In genomic region chr4:73862357-73862756, GRCh38 we compare ENCODE assay signal across 19 cellular contexts. TPM values are rescaled to one million over a fixed set of nuclear protein-coding genes. Genes with fewer than 3 reads are reported as not detected.
DNase-seq lines count a peak whose midpoint lies in the region; ATAC-seq, FAIRE-seq and TF ChIP-seq lines count a peak whose summit lies in the region.
"Had no signal": no experiment of that assay in that cellular context is flagged by ENCODE, and none has a peak within 500 bp of the region (broad histone marks: within the 10 kb centered on the region; RNA-seq: fewer than 3 reads in every experiment).

No MANE protein-coding gene starts in this region.

- no peak for TF ChIP-seq RAD21 in IMR-90 (IDR thresholded peaks at IDR 0.05; ENCODE audit: low read length)

- H3K4me3 Mint-ChIP-seq in CD8-positive, alpha-beta T cell = no peak overlapping the region
- H3K4me3 Mint-ChIP-seq: CD4-positive, alpha-beta T cell had no signal

- no peak for TF ChIP-seq POLR2A in IMR-90 (IDR thresholded peaks at IDR 0.05; ENCODE audit: low read depth, low read length)

- no peak overlapping the region for H3K56ac ChIP-seq in IMR-90 (ENCODE audit: extremely low read depth, insufficient read depth, low read length)

- no peak overlapping the region for H2BK20ac ChIP-seq in IMR-90 (ENCODE audit: low read depth, low read length)

- H3K4me3 ChIP-seq in IMR-90 (ENCODE audit: insufficient read depth, low read depth, low read length) = no peak overlapping the region
- no peak overlapping the region for H3K4me3 ChIP-seq in mammary epithelial cell (replicated peaks in 1 of 3; ENCODE audit: insufficient read depth in 1 of 3, low read depth in 2 of 3, low read length in 3 of 3)
- H3K4me3 ChIP-seq in fibroblast of the aortic adventitia (ENCODE audit: low read depth, low read length) = no peak overlapping the region
- H3K4me3 ChIP-seq in CD8-positive, alpha-beta T cell (ENCODE audit: low read depth, low read length) = no peak overlapping the region
- H3K4me3 ChIP-seq: A549, GM12878 had no signal

- H3K27me3 ChIP-seq in IMR-90 (ENCODE audit: control insufficient read depth, insufficient read depth, low read length) = peaks cover 20% of the 10 kb centered on the region
- no peaks in the 10 kb centered on the region for H3K27me3 ChIP-seq in mammary epithelial cell (ENCODE audit: insufficient read depth, low read length)
- H3K27me3 ChIP-seq in CD8-positive, alpha-beta T cell (ENCODE audit: insufficient read depth, low read length) = no peaks in the 10 kb centered on the region

- ATAC-seq in IMR-90 (ENCODE audit: low read depth) = peak; percentile 62
- no peak for ATAC-seq in CD8-positive, alpha-beta T cell
- ATAC-seq: A549, GM12878 had no signal

- no peak overlapping the region for H3K9ac ChIP-seq in IMR-90 (ENCODE audit: low read depth, low read length)
- H3K9ac ChIP-seq in mammary epithelial cell (ENCODE audit: insufficient read depth, low read length) = no peak overlapping the region

- BruUV-seq in IMR-90 (replicated peaks; lab: Mats Ljungman, UMichigan) (no TSS peak), mammary epithelial cell (replicated peaks; lab: Mats Ljungman, UMichigan) (no TSS peak)

- H3K4me1 Mint-ChIP-seq in CD8-positive, alpha-beta T cell (ENCODE audit: low read depth) = no peaks in the 10 kb centered on the region

- in situ Hi-C loops in IMR-90 (cut with MboI; ENCODE audit: low sequenced_read_pairs) (no loop called here), mammary epithelial cell (cut with MboI; ENCODE audit: low sequenced_read_pairs in 2 of 2) (loop anchor here in 1 of 2 donors (10.0 to 25.0 kb wide), 2 partner anchors 125 to 198 kb away; partner anchors contain the start of gene CXCL8)

- H4K8ac ChIP-seq in IMR-90 (ENCODE audit: low read depth in 2 of 2, low read length in 2 of 2) = no peak overlapping the region

- H3K79me2 ChIP-seq in mammary epithelial cell (ENCODE audit: insufficient read depth, low read length) = no peaks in the 10 kb centered on the region

- dilution Hi-C loops in IMR-90 (cut with HindIII; ENCODE audit: low sequenced_read_pairs, unreplicated experiment) = no loop called here
- dilution Hi-C loops in mammary epithelial cell (cut with HindIII; ENCODE audit: low sequenced_read_pairs) = no loop called here

- no peak overlapping the region for H2AK9ac ChIP-seq in IMR-90 (replicated peaks; ENCODE audit: low read depth, low read length, poor library complexity)

- H4K20me1 ChIP-seq in IMR-90 (ENCODE audit: insufficient read depth, low read length) (no peaks in the 10 kb centered on the region), mammary epithelial cell (ENCODE audit: insufficient read depth, low read length) (no peaks in the 10 kb centered on the region)

- H4K91ac ChIP-seq in IMR-90 (ENCODE audit: insufficient read depth, low read depth, low read length) = no peak overlapping the region

- H4K5ac ChIP-seq in IMR-90 (ENCODE audit: low read depth, low read length) = no peak overlapping the region

- no peak overlapping the region for H2BK5ac ChIP-seq in IMR-90 (ENCODE audit: low read depth, low read length, poor library complexity, severe bottlenecking)

- H3K23ac ChIP-seq in IMR-90 (ENCODE audit: low read depth, low read length) = no peak overlapping the region

- H3K4ac ChIP-seq in IMR-90 (ENCODE audit: low read depth, low read length) = no peak overlapping the region

- 0 out of 3 replicates have a peak overlapping the region, but pooled peaks have one; percentile 8 for H2BK15ac ChIP-seq in IMR-90 (ENCODE audit: low read depth, low read length)

- H3K4me2 ChIP-seq in IMR-90 (ENCODE audit: low read depth, low read length) (peak overlapping the region; percentile 35; the same call in 1 of the 2 replicates), mammary epithelial cell (ENCODE audit: insufficient read depth, low read depth, low read length) (no peak overlapping the region)
- H3K4me2 ChIP-seq: A549 had no signal

- no peak overlapping the region for H3K14ac ChIP-seq in IMR-90 (replicated peaks; ENCODE audit: low read depth, low read length)

- H2AK5ac ChIP-seq in IMR-90 (ENCODE audit: low read depth, low read length) = 0 out of 2 replicates have a peak overlapping the region, but pooled peaks have one; percentile 56

- H3K36me3 ChIP-seq in IMR-90 (ENCODE audit: control insufficient read depth, insufficient read depth, low read length) (no peaks in the 10 kb centered on the region), mammary epithelial cell (ENCODE audit: insufficient read depth, low read length) (no peaks in the 10 kb centered on the region)
- H3K36me3 ChIP-seq in CD8-positive, alpha-beta T cell (ENCODE audit: insufficient read depth, low read length) = no peaks in the 10 kb centered on the region

- CTCF ChIA-PET in IMR-90 (lab: Yijun Ruan, JAX) = interaction anchor here (1.1 kb wide), 1 partner anchor 289 kb away, joined by 5 read pairs; no protein-coding TSS in a partner anchor
- CTCF ChIA-PET in mammary epithelial cell (lab: Charles Lee; ENCODE audit: low non-redundant PET) = no interaction called here
- CTCF ChIA-PET in CD8-positive, alpha-beta T cell (lab: Charles Lee) = no interaction called here

- H3K9me3 ChIP-seq in IMR-90 (ENCODE audit: control insufficient read depth, insufficient read depth, low read length) (no peaks in the 10 kb centered on the region; the same call in 1 of the 2 replicates), mammary epithelial cell (replicated peaks; ENCODE audit: insufficient read depth, low read length) (peaks cover 6% of the 10 kb centered on the region)
- no peaks in the 10 kb centered on the region for H3K9me3 ChIP-seq in CD8-positive, alpha-beta T cell (ENCODE audit: low read length)

- no peaks in the 10 kb centered on the region for H3K9me3 Mint-ChIP-seq in CD8-positive, alpha-beta T cell
- H3K9me3 Mint-ChIP-seq: CD4-positive, alpha-beta T cell had no signal

- intact Hi-C loops in IMR-90 (cut with micrococcal nuclease) = loop anchor here (10.0 kb wide), 2 partner anchors 172 to 272 kb away; partner anchors contain the start of gene CXCL3
- intact Hi-C loops in mammary epithelial cell (cut with micrococcal nuclease) = no loop called here
- intact Hi-C loops in CD8-positive, alpha-beta T cell (cut with DNase I, micrococcal nuclease) = no loop called here

- no peaks in the 10 kb centered on the region for H3K36me3 Mint-ChIP-seq in CD8-positive, alpha-beta T cell

- H3K4me1 ChIP-seq in IMR-90 (ENCODE audit: control insufficient read depth, insufficient read depth, low read length) = peaks cover 11% of the 10 kb centered on the region
- H3K4me1 ChIP-seq in mammary epithelial cell (ENCODE audit: insufficient read depth, low read length) = peaks cover 12% of the 10 kb centered on the region
- H3K4me1 ChIP-seq in CD8-positive, alpha-beta T cell (ENCODE audit: insufficient read depth, low read length) = no peaks in the 10 kb centered on the region

- H3K9me1 ChIP-seq in IMR-90 (ENCODE audit: insufficient read depth, low read length) = peaks cover 2% of the 10 kb centered on the region

- no CpG with 5 or more reads among the region's 1 CpG for WGBS in IMR-90 (ENCODE audit: extremely low coverage in 2 of 2, insufficient read length in 1 of 2), 2 experiments
- WGBS in mammary epithelial cell (ENCODE audit: low coverage, missing lambda C conversion rate) = 88% methylated on average over 1 of the region's 1 CpG

- no peaks in the 10 kb centered on the region for H3K79me1 ChIP-seq in IMR-90 (ENCODE audit: low read depth in 1 of 2, low read length in 2 of 2)

- DNase-seq in IMR-90 (peak; percentile 80), mammary epithelial cell (peak; percentile 42), fibroblast of the aortic adventitia (ENCODE audit: low read depth) (peak; percentile 49), renal cortical epithelial cell (ENCODE audit: low read depth) (peak; percentile 49), GM19239 (ENCODE audit: insufficient read length, low spot score) (no peak), NCI-H1105 treated with DMSO at 0.1 percent for 48 hours (lab: John Stamatoyannopoulos, UW) (no peak)
- no peak for DNase-seq in CD8-positive, alpha-beta T cell
- DNase-seq: CD4-positive, alpha-beta T cell; DMS153; KBM-7; MV-4-11; NCI-H187 treated with DMSO at 0.1 percent for 48 hours; NCI-H345; NCI-H524 treated with DMSO at 0.1 percent for 48 hours had no signal

- no peak overlapping the region for H3K27ac Mint-ChIP-seq in CD8-positive, alpha-beta T cell
- H3K27ac Mint-ChIP-seq: CD4-positive, alpha-beta T cell had no signal

- peak overlapping the region; percentile 67; the same call in 1 of the 2 replicates for H3K18ac ChIP-seq in IMR-90 (ENCODE audit: low read depth, low read length)

- no peak overlapping the region for H2AFZ ChIP-seq in IMR-90 (replicated peaks; ENCODE audit: low read length, poor library complexity)
- H2AFZ ChIP-seq in mammary epithelial cell (ENCODE audit: low read depth, low read length) = no peak overlapping the region

- FAIRE-seq in GM19239 (lab: Jason Lieb, UNC) = no peak
- FAIRE-seq: A549, GM12878 had no signal

- peaks cover 1% of the 10 kb centered on the region for H3K27me3 Mint-ChIP-seq in CD8-positive, alpha-beta T cell (ENCODE audit: low read depth)

- no peak overlapping the region for H3K27ac ChIP-seq in IMR-90 (ENCODE audit: insufficient read depth, low read length)
- no peak overlapping the region for H3K27ac ChIP-seq in mammary epithelial cell (ENCODE audit: insufficient read depth, low read depth, low read length)
- no peak overlapping the region for H3K27ac ChIP-seq in CD8-positive, alpha-beta T cell (ENCODE audit: low read depth, low read length)
- H3K27ac ChIP-seq: A549 had no signal

- TF ChIP-seq CTCF in IMR-90 (conservative IDR thresholded peaks at IDR 0.05; ENCODE audit: low read depth, low read length) = no peak
- TF ChIP-seq CTCF in mammary epithelial cell (conservative IDR thresholded peaks at IDR 0.05 in 1 of 2, IDR thresholded peaks at IDR 0.05 in 1 of 2; ENCODE audit: extremely low read depth in 1 of 2, insufficient read depth in 1 of 2, low read depth in 1 of 2, low read length in 2 of 2) = no peak
- TF ChIP-seq CTCF in fibroblast of the aortic adventitia (IDR thresholded peaks at IDR 0.05; ENCODE audit: insufficient read depth, low read length) = no peak
- TF ChIP-seq CTCF in CD8-positive, alpha-beta T cell (IDR thresholded peaks at IDR 0.05) = no peak

- H2BK120ac ChIP-seq in IMR-90 (ENCODE audit: low read depth, low read length) = no peak overlapping the region

- POLR2A ChIA-PET in IMR-90 (lab: Charles Lee; ENCODE audit: unreplicated experiment) = no interaction called here
- POLR2A ChIA-PET in CD8-positive, alpha-beta T cell (lab: Charles Lee) = no interaction called here

RNA-seq across cellular contexts. Expression of gene CXCL1, which starts 6.8 kb away (rescaled TPM):
- total RNA-seq in IMR-90 (2012; rRNA removed) (not detected in 2 replicates), mammary epithelial cell (10 to 100 TPM; 11.7 to 43.3 TPM), fibroblast of the aortic adventitia (ENCODE audit: low replicate concordance) (1.3 and 5.2 TPM in 2 replicates), renal cortical epithelial cell (194 and 254 TPM in 2 replicates)
- polyA plus RNA-seq in IMR-90 (2012; rRNA removed) (1.1 and 2.0 TPM in 2 replicates), mammary epithelial cell (25.3 TPM)
- 0.04 and 0.90 TPM in 2 replicates for polyA plus RNA-seq in IMR-90 (2012; cell fraction: cytosol; rRNA removed)
- 0.33 and 0.55 TPM in 2 replicates for polyA plus RNA-seq in IMR-90 (2012; cell fraction: nucleus; rRNA removed; ENCODE audit: low replicate concordance)
- polyA minus RNA-seq in mammary epithelial cell = 15.2 TPM
- not detected for total RNA-seq in CD8-positive, alpha-beta T cell
- total RNA-seq: CD4-positive, alpha-beta T cell; GM12878; H4 had no signal
- polyA plus RNA-seq: GM12878 had no signal

RNA-seq across cellular contexts. Expression of gene PF4V1, which starts 9.3 kb away (rescaled TPM):
- not detected in 2 replicates for total RNA-seq in IMR-90 (2012; rRNA removed)
- polyA plus RNA-seq in IMR-90 (2012; rRNA removed) = not detected in 2 replicates
- polyA plus RNA-seq in IMR-90 (2012; cell fraction: cytosol; rRNA removed) = not detected in 2 replicates
- polyA plus RNA-seq in IMR-90 (2012; cell fraction: nucleus; rRNA removed; ENCODE audit: low replicate concordance) = not detected in 2 replicates
- not detected for total RNA-seq in mammary epithelial cell
- not detected for polyA plus RNA-seq in mammary epithelial cell
- not detected for polyA minus RNA-seq in mammary epithelial cell
- total RNA-seq in fibroblast of the aortic adventitia (ENCODE audit: low replicate concordance) = not detected in 2 replicates
- 10.8 and 13.5 TPM in 2 replicates for total RNA-seq in renal cortical epithelial cell
- not detected for total RNA-seq in CD8-positive, alpha-beta T cell
- total RNA-seq: CD4-positive, alpha-beta T cell; Daoy; GM12878; H4 had no signal
- polyA plus RNA-seq: A549, BJ, GM12878 had no signal

RNA-seq across cellular contexts. Expression of gene CXCL6, which starts 25.9 kb away (rescaled TPM):
- total RNA-seq in IMR-90 (2012; rRNA removed) (not detected in 2 replicates), mammary epithelial cell (under 1 TPM in 1 of 2 donors, not detected in 1; 0.17 TPM), fibroblast of the aortic adventitia (ENCODE audit: low replicate concordance) (1.4 and 19.0 TPM in 2 replicates), renal cortical epithelial cell (139 and 159 TPM in 2 replicates)
- polyA plus RNA-seq in IMR-90 (2012; rRNA removed) (not detected in 2 replicates), mammary epithelial cell (0.06 TPM)
- 0.12 TPM in 1 of 2 replicates, not detected in the other for polyA plus RNA-seq in IMR-90 (2012; cell fraction: cytosol; rRNA removed)
- polyA plus RNA-seq in IMR-90 (2012; cell fraction: nucleus; rRNA removed; ENCODE audit: low replicate concordance) = not detected in 2 replicates
- polyA minus RNA-seq in mammary epithelial cell = not detected
- not detected for total RNA-seq in CD8-positive, alpha-beta T cell
- total RNA-seq: CD4-positive, alpha-beta T cell; GM12878; H4 had no signal
- polyA plus RNA-seq: GM12878 had no signal

Comparison
In these comparisons a context has a peak if more than half of its experiments do, and no peak if none do; other contexts are left out.
1. DNase-seq: peak in IMR-90 (single experiment), mammary epithelial cell (single experiment), fibroblast of the aortic adventitia (single experiment) and renal cortical epithelial cell (single experiment); none in CD8-positive, alpha-beta T cell (0 of 7), GM19239 (single experiment) and NCI-H1105 treated with DMSO at 0.1 percent for 48 hours (single experiment).